In genomic region chr9:136582977-136583735, GRCh38 we compare ENCODE assay signal across 24 cellular contexts. TPM values are rescaled to one million over a fixed set of nuclear protein-coding genes. Genes with fewer than 3 reads are reported as not detected.
DNase-seq lines count a peak whose midpoint lies in the region; ATAC-seq and TF ChIP-seq lines count a peak whose summit lies in the region.
"Had no signal": no experiment of that assay in that cellular context is flagged by ENCODE, and none has a peak within 500 bp of the region (broad histone marks: within the 10 kb centered on the region; RNA-seq: fewer than 3 reads in every experiment).

No MANE protein-coding gene starts in this region.

- no peaks in the 10 kb centered on the region for H4K20me1 ChIP-seq in mammary epithelial cell (ENCODE audit: insufficient read depth, low read length)

- H3K36me3 ChIP-seq in left ventricle myocardium inferior, result no peaks in the 10 kb centered on the region
- no peaks in the 10 kb centered on the region for H3K36me3 ChIP-seq in mammary epithelial cell (ENCODE audit: insufficient read depth, low read length)
- H3K36me3 ChIP-seq in thyroid gland, result no peaks in the 10 kb centered on the region
- H3K36me3 ChIP-seq: ascending aorta, MG63, neutrophil, WERI-Rb-1 had no signal

- no peak for DNase-seq in left ventricle myocardium inferior
- no peak for DNase-seq in left cardiac atrium
- peak in 37 of 51 donors; percentile 20 to 87 (median 60) for DNase-seq in hypothalamus (lab: John Stamatoyannopoulos, UW)
- DNase-seq in pons (ENCODE audit: low spot score), result peak; percentile 93
- DNase-seq in mammary epithelial cell, result no peak
- no peak for DNase-seq in stimulated activated naive CD4-positive, alpha-beta T cell (lab: John Stamatoyannopoulos, UW)
- no peak for DNase-seq in activated T-cell treated with anti-CD3 and anti-CD28 coated beads for 4 hours
- DNase-seq in thyroid gland, result no peak
- DNase-seq: activated CD4-positive, alpha-beta T cell treated with anti-CD3 and anti-CD28 coated beads, Interleukin-2, amount 10 ng/mL, durations not matched to agents 24 days and 14 days; activated CD8-positive, alpha-beta memory T cell treated with anti-CD3 and anti-CD28 coated beads, Interleukin-2, amount 10 ng/mL, durations not matched to agents 7 days and 5 days; COR-L47; DMS79; MG63; NCI-H1417; NCI-H446; retina; stimulated activated CD4-positive, alpha-beta T cell treated with anti-CD3 and anti-CD28 coated beads, Interleukin-4, amount 100 ng/mL, for 1 hour; stimulated activated naive CD4-positive, alpha-beta T cell treated with Interleukin-2 at 50 U/mL for 16 hours; trophoblast cell; WERI-Rb-1 had no signal

- H3K4me3 ChIP-seq in left ventricle myocardium inferior (no peak overlapping the region), mammary epithelial cell (replicated peaks in 1 of 3; ENCODE audit: insufficient read depth in 1 of 3, low read depth in 2 of 3, low read length in 3 of 3) (no peak overlapping the region), thyroid gland (replicated peaks in 1 of 3) (no peak overlapping the region)
- H3K4me3 ChIP-seq: ascending aorta, GM23338, K562, MG63 had no signal

- dilution Hi-C loops in mammary epithelial cell (cut with HindIII; ENCODE audit: low sequenced_read_pairs), result no loop called here

- H3K9me3 ChIP-seq in left ventricle myocardium inferior (replicated peaks), result no peaks in the 10 kb centered on the region
- H3K9me3 ChIP-seq in mammary epithelial cell (replicated peaks; ENCODE audit: insufficient read depth, low read length), result peaks cover 10% of the 10 kb centered on the region
- H3K9me3 ChIP-seq in thyroid gland, result no peaks in the 10 kb centered on the region
- H3K9me3 ChIP-seq: ascending aorta, MG63, neutrophil had no signal

- H3K4me1 ChIP-seq in left ventricle myocardium inferior, result peaks cover 66% of the 10 kb centered on the region
- no peaks in the 10 kb centered on the region for H3K4me1 ChIP-seq in mammary epithelial cell (ENCODE audit: insufficient read depth, low read length)
- peaks cover 11 to 14% of the 10 kb centered on the region in 2 donors for H3K4me1 ChIP-seq in thyroid gland

- no peak overlapping the region for H2AFZ ChIP-seq in mammary epithelial cell (ENCODE audit: low read depth, low read length)
- H2AFZ ChIP-seq: GM23338 had no signal

- no peak for TF ChIP-seq CTCF in left ventricle myocardium inferior (IDR thresholded peaks at IDR 0.05; ENCODE audit: borderline replicate concordance)
- TF ChIP-seq CTCF in mammary epithelial cell (conservative IDR thresholded peaks at IDR 0.05 in 1 of 2, IDR thresholded peaks at IDR 0.05 in 1 of 2; ENCODE audit: extremely low read depth in 1 of 2, insufficient read depth in 1 of 2, low read depth in 1 of 2, low read length in 2 of 2), result no peak
- no peak for TF ChIP-seq CTCF in thyroid gland (IDR thresholded peaks at IDR 0.05)

- CTCF ChIA-PET in mammary epithelial cell (lab: Charles Lee; ENCODE audit: low non-redundant PET), result no interaction called here

- H3K27ac ChIP-seq in left ventricle myocardium inferior (replicated peaks) (peak overlapping the region; percentile 86), mammary epithelial cell (ENCODE audit: insufficient read depth, low read depth, low read length) (no peak overlapping the region), thyroid gland (no peak overlapping the region)
- H3K27ac ChIP-seq: ascending aorta, neutrophil, WERI-Rb-1 had no signal

- no peak for TF ChIP-seq POLR2A in thyroid gland (IDR thresholded peaks at IDR 0.05)

- no peak overlapping the region for H3K9ac ChIP-seq in mammary epithelial cell (ENCODE audit: insufficient read depth, low read length)

- no peaks in the 10 kb centered on the region for H3K79me2 ChIP-seq in mammary epithelial cell (ENCODE audit: insufficient read depth, low read length)

- intact Hi-C loops in left ventricle myocardium inferior (cut with micrococcal nuclease), result no loop called here
- intact Hi-C loops in left cardiac atrium (cut with DNase I), result no loop called here
- intact Hi-C loops in mammary epithelial cell (cut with micrococcal nuclease), result no loop called here
- intact Hi-C loops in thyroid gland (cut with DNase I), result no loop called here

- in situ Hi-C loops in mammary epithelial cell (cut with MboI; ENCODE audit: low sequenced_read_pairs in 2 of 2), result no loop called here

- H3K4me2 ChIP-seq in mammary epithelial cell (ENCODE audit: insufficient read depth, low read depth, low read length), result no peak overlapping the region
- H3K4me2 ChIP-seq: GM23338 had no signal

- WGBS in mammary epithelial cell (ENCODE audit: low coverage, missing lambda C conversion rate), result 39% methylated on average over 10 of the region's 11 CpGs
- WGBS in thyroid gland, 2 donors, result 90 to 97% methylated on average over 2 to 6 of the region's 11 CpGs

- ATAC-seq in left cardiac atrium, result no peak
- ATAC-seq: activated CD8-positive, alpha-beta memory T cell treated with anti-CD3 and anti-CD28 coated beads, Interleukin-2, amount 10 ng/mL, durations not matched to agents 7 days and 5 days; GM23338; K562 had no signal

- no peaks in the 10 kb centered on the region for H3K27me3 ChIP-seq in left ventricle myocardium inferior (ENCODE audit: low read depth)
- H3K27me3 ChIP-seq in mammary epithelial cell (ENCODE audit: insufficient read depth, low read length), result no peaks in the 10 kb centered on the region
- no peaks in the 10 kb centered on the region for H3K27me3 ChIP-seq in thyroid gland
- H3K27me3 ChIP-seq: ascending aorta, MG63 had no signal

- no TSS peak for BruUV-seq in mammary epithelial cell (replicated peaks; lab: Mats Ljungman, UMichigan)

RNA-seq across cellular contexts. Expression of gene NOTCH1, which starts 37.3 kb away (rescaled TPM):
- total RNA-seq in left ventricle myocardium inferior (17.6 TPM), left cardiac atrium (10 to 100 TPM; 22.7 to 36.0 TPM), mammary epithelial cell (100 to 1,000 TPM; 170 to 189 TPM), thyroid gland (10 to 100 TPM; 19.6 to 35.4 (median 23.2) TPM)
- polyA plus RNA-seq in mammary epithelial cell, result 17.6 TPM
- polyA minus RNA-seq in mammary epithelial cell, result 39.0 TPM

Comparison
In these comparisons a context has a peak if more than half of its experiments do, and no peak if none do; other contexts are left out.
1. DNase-seq: peak in hypothalamus (37 of 51) and pons (single experiment); none in left ventricle myocardium inferior (single experiment), left cardiac atrium (single experiment), mammary epithelial cell (single experiment), stimulated activated naive CD4-positive, alpha-beta T cell (0 of 6), activated T-cell treated with anti-CD3 and anti-CD28 coated beads for 4 hours (single experiment) and thyroid gland (0 of 2).